In genomic region chr3:113218011-113218678, GRCh38 we compare ENCODE assay signal across 1 cellular context.
TF ChIP-seq lines count a peak whose summit lies in the region.

No MANE protein-coding gene starts in this region.

TF ChIP-seq in GM23338, 12 proteins besides CTCF, POLR2A, EP300 and RAD21 (continued from another document):
- TF ChIP-seq, protein P1, sequence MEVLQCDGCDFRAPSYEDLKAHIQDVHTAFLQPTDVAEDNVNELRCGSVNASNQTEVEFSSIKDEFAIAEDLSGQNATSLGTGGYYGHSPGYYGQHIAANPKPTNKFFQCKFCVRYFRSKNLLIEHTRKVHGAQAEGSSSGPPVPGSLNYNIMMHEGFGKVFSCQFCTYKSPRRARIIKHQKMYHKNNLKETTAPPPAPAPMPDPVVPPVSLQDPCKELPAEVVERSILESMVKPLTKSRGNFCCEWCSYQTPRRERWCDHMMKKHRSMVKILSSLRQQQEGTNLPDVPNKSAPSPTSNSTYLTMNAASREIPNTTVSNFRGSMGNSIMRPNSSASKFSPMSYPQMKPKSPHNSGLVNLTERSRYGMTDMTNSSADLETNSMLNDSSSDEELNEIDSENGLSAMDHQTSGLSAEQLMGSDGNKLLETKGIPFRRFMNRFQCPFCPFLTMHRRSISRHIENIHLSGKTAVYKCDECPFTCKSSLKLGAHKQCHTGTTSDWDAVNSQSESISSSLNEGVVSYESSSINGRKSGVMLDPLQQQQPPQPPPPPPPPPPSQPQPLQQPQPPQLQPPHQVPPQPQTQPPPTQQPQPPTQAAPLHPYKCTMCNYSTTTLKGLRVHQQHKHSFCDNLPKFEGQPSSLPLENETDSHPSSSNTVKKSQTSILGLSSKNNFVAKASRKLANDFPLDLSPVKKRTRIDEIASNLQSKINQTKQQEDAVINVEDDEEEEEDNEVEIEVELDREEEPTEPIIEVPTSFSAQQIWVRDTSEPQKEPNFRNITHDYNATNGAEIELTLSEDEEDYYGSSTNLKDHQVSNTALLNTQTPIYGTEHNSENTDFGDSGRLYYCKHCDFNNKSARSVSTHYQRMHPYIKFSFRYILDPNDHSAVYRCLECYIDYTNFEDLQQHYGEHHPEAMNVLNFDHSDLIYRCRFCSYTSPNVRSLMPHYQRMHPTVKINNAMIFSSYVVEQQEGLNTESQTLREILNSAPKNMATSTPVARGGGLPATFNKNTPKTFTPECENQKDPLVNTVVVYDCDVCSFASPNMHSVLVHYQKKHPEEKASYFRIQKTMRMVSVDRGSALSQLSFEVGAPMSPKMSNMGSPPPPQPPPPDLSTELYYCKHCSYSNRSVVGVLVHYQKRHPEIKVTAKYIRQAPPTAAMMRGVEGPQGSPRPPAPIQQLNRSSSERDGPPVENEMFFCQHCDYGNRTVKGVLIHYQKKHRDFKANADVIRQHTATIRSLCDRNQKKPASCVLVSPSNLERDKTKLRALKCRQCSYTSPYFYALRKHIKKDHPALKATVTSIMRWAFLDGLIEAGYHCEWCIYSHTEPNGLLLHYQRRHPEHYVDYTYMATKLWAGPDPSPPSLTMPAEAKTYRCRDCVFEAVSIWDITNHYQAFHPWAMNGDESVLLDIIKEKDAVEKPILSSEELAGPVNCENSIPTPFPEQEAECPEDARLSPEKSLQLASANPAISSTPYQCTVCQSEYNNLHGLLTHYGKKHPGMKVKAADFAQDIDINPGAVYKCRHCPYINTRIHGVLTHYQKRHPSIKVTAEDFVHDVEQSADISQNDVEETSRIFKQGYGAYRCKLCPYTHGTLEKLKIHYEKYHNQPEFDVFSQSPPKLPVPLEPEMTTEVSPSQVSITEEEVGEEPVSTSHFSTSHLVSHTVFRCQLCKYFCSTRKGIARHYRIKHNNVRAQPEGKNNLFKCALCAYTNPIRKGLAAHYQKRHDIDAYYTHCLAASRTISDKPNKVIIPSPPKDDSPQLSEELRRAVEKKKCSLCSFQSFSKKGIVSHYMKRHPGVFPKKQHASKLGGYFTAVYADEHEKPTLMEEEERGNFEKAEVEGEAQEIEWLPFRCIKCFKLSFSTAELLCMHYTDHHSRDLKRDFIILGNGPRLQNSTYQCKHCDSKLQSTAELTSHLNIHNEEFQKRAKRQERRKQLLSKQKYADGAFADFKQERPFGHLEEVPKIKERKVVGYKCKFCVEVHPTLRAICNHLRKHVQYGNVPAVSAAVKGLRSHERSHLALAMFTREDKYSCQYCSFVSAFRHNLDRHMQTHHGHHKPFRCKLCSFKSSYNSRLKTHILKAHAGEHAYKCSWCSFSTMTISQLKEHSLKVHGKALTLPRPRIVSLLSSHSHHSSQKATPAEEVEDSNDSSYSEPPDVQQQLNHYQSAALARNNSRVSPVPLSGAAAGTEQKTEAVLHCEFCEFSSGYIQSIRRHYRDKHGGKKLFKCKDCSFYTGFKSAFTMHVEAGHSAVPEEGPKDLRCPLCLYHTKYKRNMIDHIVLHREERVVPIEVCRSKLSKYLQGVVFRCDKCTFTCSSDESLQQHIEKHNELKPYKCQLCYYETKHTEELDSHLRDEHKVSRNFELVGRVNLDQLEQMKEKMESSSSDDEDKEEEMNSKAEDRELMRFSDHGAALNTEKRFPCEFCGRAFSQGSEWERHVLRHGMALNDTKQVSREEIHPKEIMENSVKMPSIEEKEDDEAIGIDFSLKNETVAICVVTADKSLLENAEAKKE (CRISPR knock-in tag; IDR thresholded peaks at IDR 0.05) = no peak
- TF ChIP-seq ZNF331 (CRISPR knock-in tag; IDR thresholded peaks at IDR 0.05; ENCODE audit: low read depth) (no peak), EZH2phosphoT487 (IDR thresholded peaks at IDR 0.05; ENCODE audit: unreplicated experiment) (no peak), NANOG (IDR thresholded peaks at IDR 0.05; ENCODE audit: borderline replicate concordance) (no peak), REST (IDR thresholded peaks at IDR 0.05; ENCODE audit: unreplicated experiment) (no peak), POLR2AphosphoS5 (IDR thresholded peaks at IDR 0.05; ENCODE audit: low read depth) (no peak), ZNF114 (CRISPR knock-in tag; IDR thresholded peaks at IDR 0.05) (no peak), EZH2 (IDR thresholded peaks at IDR 0.05; ENCODE audit: low read depth, unreplicated experiment) (no peak), JUNB (IDR thresholded peaks at IDR 0.05; ENCODE audit: unreplicated experiment) (no peak), CREB1 (CRISPR knock-in tag; IDR thresholded peaks at IDR 0.05; ENCODE audit: low read depth) (no peak)
- TF ChIP-seq, protein P2, sequence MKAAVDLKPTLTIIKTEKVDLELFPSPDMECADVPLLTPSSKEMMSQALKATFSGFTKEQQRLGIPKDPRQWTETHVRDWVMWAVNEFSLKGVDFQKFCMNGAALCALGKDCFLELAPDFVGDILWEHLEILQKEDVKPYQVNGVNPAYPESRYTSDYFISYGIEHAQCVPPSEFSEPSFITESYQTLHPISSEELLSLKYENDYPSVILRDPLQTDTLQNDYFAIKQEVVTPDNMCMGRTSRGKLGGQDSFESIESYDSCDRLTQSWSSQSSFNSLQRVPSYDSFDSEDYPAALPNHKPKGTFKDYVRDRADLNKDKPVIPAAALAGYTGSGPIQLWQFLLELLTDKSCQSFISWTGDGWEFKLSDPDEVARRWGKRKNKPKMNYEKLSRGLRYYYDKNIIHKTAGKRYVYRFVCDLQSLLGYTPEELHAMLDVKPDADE (IDR thresholded peaks at IDR 0.05) = no peak
